12 cellular contexts compared by ENCODE assay signal in the genomic region with DNA sequence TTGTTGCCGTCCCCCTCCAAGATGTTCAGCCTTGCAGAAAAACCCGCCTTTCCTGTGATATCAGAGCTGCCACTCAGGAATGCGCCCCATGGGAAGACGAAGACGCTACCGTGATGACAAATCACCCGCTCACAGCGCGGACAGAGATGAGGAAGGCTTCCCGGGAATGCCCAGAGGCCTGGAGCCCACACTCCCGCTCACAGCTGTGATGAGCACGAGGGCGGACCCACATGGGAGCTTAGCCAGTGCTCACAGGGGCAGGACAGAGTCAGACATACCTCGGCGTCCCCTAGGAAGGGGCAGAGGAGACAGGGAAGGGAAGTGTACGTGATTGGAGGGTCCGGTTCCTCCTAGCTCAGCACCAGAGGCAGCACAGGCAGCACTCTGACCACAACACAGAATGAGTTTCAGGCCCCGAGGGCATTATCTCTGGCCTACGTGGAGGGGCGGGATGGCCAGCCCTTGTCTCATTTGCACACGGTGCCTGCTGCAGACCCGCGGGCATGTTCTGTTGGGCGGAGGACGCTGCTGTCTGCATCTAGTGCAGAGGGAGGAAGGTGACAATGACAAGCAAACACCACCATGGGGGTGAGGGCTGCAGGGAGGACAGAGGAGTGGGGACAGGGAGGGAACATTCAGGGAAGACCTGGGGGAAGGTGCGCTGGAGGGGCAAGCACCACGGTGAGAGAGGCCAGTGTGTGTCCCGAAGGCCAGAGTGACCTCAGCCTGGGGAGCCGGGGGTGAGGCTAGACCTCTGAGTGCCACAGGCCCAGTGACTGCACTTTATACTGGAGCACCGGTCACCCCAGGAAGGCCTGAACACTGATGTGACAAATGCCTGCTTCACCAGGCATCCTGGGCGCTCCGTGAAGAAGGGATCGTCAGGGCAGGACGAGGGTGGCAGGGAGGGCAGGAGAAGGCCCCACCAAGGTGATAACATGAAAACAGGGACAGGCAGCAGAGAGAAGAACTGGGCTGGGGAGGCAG.
DNase-seq lines count a peak whose midpoint lies in the region; ATAC-seq and TF ChIP-seq lines count a peak whose summit lies in the region.
"Had no signal": no experiment of that assay in that cellular context is flagged by ENCODE, and none has a peak within 500 bp of the region (broad histone marks: within the 10 kb centered on the region; RNA-seq: fewer than 3 reads in every experiment).

No MANE protein-coding gene starts in this region.

- POLR2A ChIA-PET in HEK293 (lab: Yijun Ruan, JAX): no interaction called here
- POLR2A ChIA-PET in CD8-positive, alpha-beta memory T cell (lab: Charles Lee): no interaction called here

- CTCF ChIA-PET in HEK293 (lab: Yijun Ruan, JAX): interaction anchor here (1.4 kb wide), 1 partner anchor 90 kb away, joined by 6 read pairs; no protein-coding TSS in a partner anchor
- CTCF ChIA-PET in CD8-positive, alpha-beta memory T cell (lab: Charles Lee): no interaction called here

- no peak overlapping the region for H3K4me3 ChIP-seq in HEK293 (ENCODE audit: low read depth, low read length)
- no peak overlapping the region for H3K4me3 ChIP-seq in CD8-positive, alpha-beta memory T cell (ENCODE audit: low read length)
- H3K4me3 ChIP-seq: ascending aorta, transverse colon had no signal

- peaks cover 88% of the 10 kb centered on the region for H3K4me1 Mint-ChIP-seq in brain
- H3K4me1 Mint-ChIP-seq in T-helper 17 cell: peaks cover 3% of the 10 kb centered on the region
- no peaks in the 10 kb centered on the region for H3K4me1 Mint-ChIP-seq in CD8-positive, alpha-beta memory T cell

- H3K4me3 Mint-ChIP-seq in brain (peak overlapping the region in 1 of 5 experiments; percentile 6), T-helper 17 cell (no peak overlapping the region)
- H3K4me3 Mint-ChIP-seq in CD8-positive, alpha-beta memory T cell: no peak overlapping the region

- no peaks in the 10 kb centered on the region for H3K27me3 ChIP-seq in CD8-positive, alpha-beta memory T cell (ENCODE audit: insufficient read depth, low read length, poor library complexity, severe bottlenecking)
- H3K27me3 ChIP-seq: ascending aorta, transverse colon had no signal

- H3K9me3 Mint-ChIP-seq in brain: no peaks in the 10 kb centered on the region
- no peaks in the 10 kb centered on the region for H3K9me3 Mint-ChIP-seq in CD8-positive, alpha-beta memory T cell

- H3K9me3 ChIP-seq in HEK293 (ENCODE audit: control insufficient read depth, insufficient read depth, low read depth, low read length): no peaks in the 10 kb centered on the region
- H3K9me3 ChIP-seq in T-helper 17 cell (ENCODE audit: control insufficient read depth, low read length, poor library complexity, severe bottlenecking): no peaks in the 10 kb centered on the region
- H3K9me3 ChIP-seq in CD8-positive, alpha-beta memory T cell (ENCODE audit: low read length): no peaks in the 10 kb centered on the region
- H3K9me3 ChIP-seq: ascending aorta, transverse colon had no signal

- H3K36me3 ChIP-seq in HEK293 (ENCODE audit: control insufficient read depth in 2 of 2, insufficient read depth in 1 of 2, low read length in 2 of 2): peaks cover 0 to 9% of the 10 kb centered on the region in 2 experiments; a peak in 1 of 3 replicates
- H3K36me3 ChIP-seq in CD8-positive, alpha-beta memory T cell (ENCODE audit: insufficient read depth, low read length): no peaks in the 10 kb centered on the region
- H3K36me3 ChIP-seq: ascending aorta, transverse colon had no signal

- H3K36me3 Mint-ChIP-seq in brain (peaks cover 7% of the 10 kb centered on the region), T-helper 17 cell (ENCODE audit: low read depth) (no peaks in the 10 kb centered on the region)
- H3K36me3 Mint-ChIP-seq in CD8-positive, alpha-beta memory T cell: no peaks in the 10 kb centered on the region

- H3K27ac Mint-ChIP-seq in brain: peak overlapping the region in 4 of 5 experiments; percentile 77 to 88 (median 84)
- H3K27ac Mint-ChIP-seq in T-helper 17 cell: no peak overlapping the region
- peak overlapping the region in 1 of 8 donors; percentile 74 for H3K27ac Mint-ChIP-seq in CD8-positive, alpha-beta memory T cell

- no peak overlapping the region for H3K27ac ChIP-seq in HEK293 (ENCODE audit: extremely low read depth, low read depth, low read length)
- H3K27ac ChIP-seq in CD8-positive, alpha-beta memory T cell (ENCODE audit: low read depth, low read length): no peak overlapping the region
- H3K27ac ChIP-seq: ascending aorta, HL-60, transverse colon had no signal

- DNase-seq in ACHN: peak; percentile 85
- peak; percentile 89 for DNase-seq in kidney glomerular epithelial cell (lab: John Stamatoyannopoulos, UW)
- no peak for DNase-seq in RKO (ENCODE audit: low spot score)
- no peak for DNase-seq in T-helper 17 cell
- no peak for DNase-seq in CD8-positive, alpha-beta memory T cell
- DNase-seq: NCI-H510A treated with DMSO at 0.1 percent for 48 hours, transverse colon had no signal

- no peak for TF ChIP-seq CTCF in HEK293 (tag by site-specific recombination; IDR thresholded peaks at IDR 0.05)
- no peak for TF ChIP-seq CTCF in brain (conservative IDR thresholded peaks at IDR 0.05)

- H3K27me3 Mint-ChIP-seq in brain (no peaks in the 10 kb centered on the region), T-helper 17 cell (peaks cover 39% of the 10 kb centered on the region)
- H3K27me3 Mint-ChIP-seq in CD8-positive, alpha-beta memory T cell: peaks cover 1 to 37% of the 10 kb centered on the region in 2 donors

- no peak for ATAC-seq in GM18498 (IDR thresholded peaks at IDR 0.05; ENCODE audit: unreplicated experiment)
- no peak for ATAC-seq in T-helper 17 cell

- in situ Hi-C loops in ACHN (cut with HindIII; ENCODE audit: low pct_ligation_motif_present, low pct_unique_long_range_greater_than_20kb, low sequenced_read_pairs): no loop called here

- H3K4me1 ChIP-seq in HEK293 (ENCODE audit: control insufficient read depth, insufficient read depth, low read length): no peaks in the 10 kb centered on the region
- H3K4me1 ChIP-seq in CD8-positive, alpha-beta memory T cell (ENCODE audit: insufficient read depth, low read length): no peaks in the 10 kb centered on the region
- H3K4me1 ChIP-seq: ascending aorta, transverse colon had no signal

TF ChIP-seq in HEK293, 187 proteins besides CTCF, POLR2A, EP300 and RAD21:
- TF ChIP-seq, protein P1, sequence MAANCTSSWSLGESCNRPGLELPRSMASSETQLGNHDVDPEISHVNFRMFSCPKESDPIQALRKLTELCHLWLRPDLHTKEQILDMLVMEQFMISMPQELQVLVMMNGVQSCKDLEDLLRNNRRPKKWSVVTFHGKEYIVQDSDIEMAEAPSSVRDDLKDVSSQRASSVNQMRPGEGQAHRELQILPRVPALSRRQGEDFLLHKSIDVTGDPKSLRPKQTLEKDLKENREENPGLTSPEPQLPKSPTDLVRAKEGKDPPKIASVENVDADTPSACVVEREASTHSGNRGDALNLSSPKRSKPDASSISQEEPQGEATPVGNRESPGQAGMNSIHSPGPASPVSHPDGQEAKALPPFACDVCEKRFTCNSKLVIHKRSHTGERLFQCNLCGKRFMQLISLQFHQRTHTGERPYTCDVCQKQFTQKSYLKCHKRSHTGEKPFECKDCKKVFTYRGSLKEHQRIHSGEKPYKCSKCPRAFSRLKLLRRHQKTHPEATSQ (tag by site-specific recombination; IDR thresholded peaks at IDR 0.05): no peak
- TF ChIP-seq EGR2 (tag by site-specific recombination; IDR thresholded peaks at IDR 0.05; ENCODE audit: low read depth): peak; percentile 35
- no peak for TF ChIP-seq HOXD13 (CRISPR knock-in tag; IDR thresholded peaks at IDR 0.05; ENCODE audit: borderline replicate concordance)
- TF ChIP-seq ZNF664 (tag by site-specific recombination; IDR thresholded peaks at IDR 0.05): no peak

Comparison
In these comparisons a context has a peak if more than half of its experiments do, and no peak if none do; other contexts are left out.
1. DNase-seq: peak in ACHN (single experiment) and kidney glomerular epithelial cell (single experiment); none in RKO (single experiment), T-helper 17 cell (0 of 3) and CD8-positive, alpha-beta memory T cell (0 of 5).